In genomic region chr5:178307266-178308045, GRCh38 we compare ENCODE assay signal across 25 cellular contexts.
DNase-seq lines count a peak whose midpoint lies in the region; ATAC-seq, FAIRE-seq and TF ChIP-seq lines count a peak whose summit lies in the region.
"Had no signal": no experiment of that assay in that cellular context is flagged by ENCODE, and none has a peak within 500 bp of the region (broad histone marks: within the 10 kb centered on the region; RNA-seq: fewer than 3 reads in every experiment).

No MANE protein-coding gene starts in this region.

- TF ChIP-seq CTCF in GM23338 (conservative IDR thresholded peaks at IDR 0.05; ENCODE audit: low read depth in 2 of 2) (no peak), astrocyte (IDR thresholded peaks at IDR 0.05; ENCODE audit: insufficient read depth, low read depth, low read length) (no peak), spleen (IDR thresholded peaks at IDR 0.05 in 8 of 11, conservative IDR thresholded peaks at IDR 0.05 in 3 of 11) (no peak)

- no peak overlapping the region for H2BK120ac ChIP-seq in mesendoderm (ENCODE audit: low read depth, low read length)

- H4K5ac ChIP-seq in mesendoderm (ENCODE audit: low read length) = no peak overlapping the region

- H2BK5ac ChIP-seq in mesendoderm (ENCODE audit: low read length) = no peak overlapping the region

- H3K23ac ChIP-seq in mesendoderm (ENCODE audit: low read length) = no peak overlapping the region

- no peak overlapping the region for H2AK5ac ChIP-seq in mesendoderm (ENCODE audit: low read length)

- no peak overlapping the region for H3K4me3 ChIP-seq in GM23338
- H3K4me3 ChIP-seq in astrocyte (ENCODE audit: insufficient read depth, low read depth, low read length) = no peak overlapping the region
- no peak overlapping the region for H3K4me3 ChIP-seq in mesendoderm (ENCODE audit: low read length)
- no peak overlapping the region for H3K4me3 ChIP-seq in spleen
- H3K4me3 ChIP-seq: GM12878, skin epidermis, thoracic aorta had no signal

- H2BK15ac ChIP-seq in mesendoderm (replicated peaks; ENCODE audit: low read depth) = no peak overlapping the region

- H3K4ac ChIP-seq in mesendoderm (ENCODE audit: low read depth, low read length) = no peak overlapping the region

- no peak overlapping the region for H3K18ac ChIP-seq in mesendoderm (ENCODE audit: low read length)

- intact Hi-C loops in spleen (cut with DNase I; ENCODE audit: low total_unique reads) = no loop called here

- WGBS in mesendoderm (ENCODE audit: extremely low coverage, insufficient coverage, low lambda C conversion rate) = no CpG with 5 or more reads among the region's 30 CpGs
- 81 to 84% (median 81%) methylated on average over 30 of the region's 30 CpGs for WGBS in spleen, 5 donors

- peak overlapping the region; percentile 11 for H3K56ac ChIP-seq in mesendoderm (ENCODE audit: low read length)

- H3K27ac Mint-ChIP-seq in GM23338 = peak overlapping the region; percentile 9; the same call in 1 of the 2 replicates
- peak overlapping the region; percentile 81 for H3K27ac Mint-ChIP-seq in astrocyte (ENCODE audit: unreplicated experiment)
- H3K27ac Mint-ChIP-seq: activated CD8-positive, alpha-beta memory T cell treated with anti-CD3 and anti-CD28 coated beads, Interleukin-2, amount 10 ng/mL, durations not matched to agents 7 days and 5 days; activated naive CD8-positive, alpha-beta T cell treated with anti-CD3 and anti-CD28 coated beads, Interleukin-2, amount 10 ng/mL, durations not matched to agents 7 days and 5 days; activated T-helper 1 cell treated with anti-CD3 and anti-CD28 coated beads, Interleukin-12 subunit alpha, Interleukin-12 subunit beta, Interleukin-2, Interleukin-4 antibody, amounts not matched to agents 30 ng/mL and 10 ng/mL and 1 ng/mL, durations not matched to agents 14 hours and 24 hours and 36 hours; HFFc6; naive thymus-derived CD4-positive, alpha-beta T cell; stimulated activated naive B cell treated with anti-CD40 and anti-IgM and Interleukin-4, amounts not matched to agents 10 μg/mL and 1 μg/mL and 100 μg/mL, for 72 hours; T-cell had no signal

- H3K4me3 Mint-ChIP-seq in GM23338 (no peak overlapping the region), astrocyte (ENCODE audit: unreplicated experiment) (no peak overlapping the region)
- H3K4me3 Mint-ChIP-seq: activated CD8-positive, alpha-beta memory T cell treated with anti-CD3 and anti-CD28 coated beads, Interleukin-2, amount 10 ng/mL, durations not matched to agents 7 days and 5 days; activated naive CD8-positive, alpha-beta T cell treated with anti-CD3 and anti-CD28 coated beads, Interleukin-2, amount 10 ng/mL, durations not matched to agents 7 days and 5 days; activated T-helper 1 cell treated with anti-CD3 and anti-CD28 coated beads, Interleukin-12 subunit alpha, Interleukin-12 subunit beta, Interleukin-2, Interleukin-4 antibody, amounts not matched to agents 30 ng/mL and 10 ng/mL and 1 ng/mL, durations not matched to agents 14 hours and 24 hours and 36 hours; HFFc6; naive thymus-derived CD4-positive, alpha-beta T cell; stimulated activated naive B cell treated with anti-CD40 and anti-IgM and Interleukin-4, amounts not matched to agents 10 μg/mL and 1 μg/mL and 100 μg/mL, for 72 hours; T-cell had no signal

- FAIRE-seq in astrocyte (lab: Jason Lieb, UNC) = no peak
- FAIRE-seq: GM12878, TTC549 had no signal

- no peak overlapping the region for H4K8ac ChIP-seq in mesendoderm (ENCODE audit: low read depth, low read length)

- H3K36me3 ChIP-seq in GM23338 (ENCODE audit: insufficient read depth) (no peaks in the 10 kb centered on the region), astrocyte (ENCODE audit: insufficient read depth, low read length) (no peaks in the 10 kb centered on the region), mesendoderm (ENCODE audit: control insufficient read depth, insufficient read depth, low read length) (no peaks in the 10 kb centered on the region), spleen (no peaks in the 10 kb centered on the region)
- H3K36me3 ChIP-seq: thoracic aorta had no signal

- no peaks in the 10 kb centered on the region for H3K9me3 ChIP-seq in astrocyte (ENCODE audit: insufficient read depth, low read depth, low read length)
- H3K9me3 ChIP-seq in spleen = no peaks in the 10 kb centered on the region
- H3K9me3 ChIP-seq: thoracic aorta had no signal

- H4K20me1 ChIP-seq in GM23338 (replicated peaks; ENCODE audit: insufficient read depth) (no peaks in the 10 kb centered on the region), astrocyte (ENCODE audit: insufficient read depth, low read length) (no peaks in the 10 kb centered on the region)

- no peak overlapping the region for H3K4me2 ChIP-seq in GM23338
- H3K4me2 ChIP-seq in astrocyte (ENCODE audit: low read length) = no peak overlapping the region
- no peak overlapping the region for H3K4me2 ChIP-seq in mesendoderm (ENCODE audit: low read length)

- H3K27me3 Mint-ChIP-seq in GM23338 (ENCODE audit: insufficient read depth, low read depth, poor library complexity) = peaks cover 13% of the 10 kb centered on the region
- H3K27me3 Mint-ChIP-seq in astrocyte (ENCODE audit: low read depth, unreplicated experiment) = peaks cover 50% of the 10 kb centered on the region
- H3K27me3 Mint-ChIP-seq: activated CD8-positive, alpha-beta memory T cell treated with anti-CD3 and anti-CD28 coated beads, Interleukin-2, amount 10 ng/mL, durations not matched to agents 7 days and 5 days; activated naive CD8-positive, alpha-beta T cell treated with anti-CD3 and anti-CD28 coated beads, Interleukin-2, amount 10 ng/mL, durations not matched to agents 7 days and 5 days had no signal

- H3K27me3 ChIP-seq in GM23338 (ENCODE audit: insufficient read depth) = no peaks in the 10 kb centered on the region
- no peaks in the 10 kb centered on the region for H3K27me3 ChIP-seq in astrocyte (ENCODE audit: insufficient read depth, low read length)
- no peaks in the 10 kb centered on the region for H3K27me3 ChIP-seq in mesendoderm (ENCODE audit: insufficient read depth, low read length, poor library complexity)
- no peaks in the 10 kb centered on the region for H3K27me3 ChIP-seq in spleen (replicated peaks in 1 of 7)

- no peaks in the 10 kb centered on the region for H3K4me1 ChIP-seq in GM23338 (ENCODE audit: insufficient read depth)
- H3K4me1 ChIP-seq in astrocyte (ENCODE audit: insufficient read depth, low read length) = no peaks in the 10 kb centered on the region
- peaks cover 3% of the 10 kb centered on the region for H3K4me1 ChIP-seq in mesendoderm (ENCODE audit: control insufficient read depth, low read depth, low read length)
- H3K4me1 ChIP-seq in spleen = peaks cover 0 to 5% (median 0%) of the 10 kb centered on the region in 6 donors

- no peak for TF ChIP-seq POLR2A in spleen (IDR thresholded peaks at IDR 0.05)

- H3K27ac ChIP-seq in GM23338 (ENCODE audit: low read depth) (no peak overlapping the region), astrocyte (ENCODE audit: low read depth, low read length) (no peak overlapping the region), mesendoderm (ENCODE audit: low read depth, low read length) (no peak overlapping the region), spleen (no peak overlapping the region)
- H3K27ac ChIP-seq: skin epidermis, thoracic aorta had no signal

- H3K9ac ChIP-seq in astrocyte (ENCODE audit: low read length) = no peak overlapping the region
- no peak overlapping the region for H3K9ac ChIP-seq in mesendoderm (ENCODE audit: low read length)

- H2AFZ ChIP-seq in GM23338 (no peak overlapping the region), astrocyte (ENCODE audit: low read depth, low read length) (no peak overlapping the region)

- no peak for ATAC-seq in GM23338
- ATAC-seq: activated CD8-positive, alpha-beta memory T cell treated with anti-CD3 and anti-CD28 coated beads, Interleukin-2, amount 10 ng/mL, durations not matched to agents 7 days and 5 days; GM12878; naive thymus-derived CD4-positive, alpha-beta T cell; stimulated activated naive B cell treated with anti-CD40 and anti-IgM and Interleukin-4, amounts not matched to agents 10 μg/mL and 1 μg/mL and 100 μg/mL, for 72 hours; T-cell had no signal

- no peaks in the 10 kb centered on the region for H3K9me2 ChIP-seq in GM23338 (ENCODE audit: insufficient read depth)

- DNase-seq in GM23338 (ENCODE audit: low spot score) (no peak), astrocyte (ENCODE audit: low read depth) (no peak), mesendoderm (no peak), spleen (peak; percentile 49), hepatic stellate cell (ENCODE audit: low spot score) (no peak), HUDEP-2 (lab: John Stamatoyannopoulos, UW; ENCODE audit: unreplicated experiment in 76 of 76) (no peak)
- DNase-seq in activated CD4-positive, alpha-beta T cell treated with anti-CD3 and anti-CD28 coated beads, Interleukin-2, amount 50 U/mL, for 4 hours = no peak
- DNase-seq: activated CD8-positive, alpha-beta memory T cell treated with anti-CD3 and anti-CD28 coated beads, Interleukin-2, amount 10 ng/mL, durations not matched to agents 7 days and 5 days; activated naive CD8-positive, alpha-beta T cell treated with anti-CD3 and anti-CD28 coated beads, Interleukin-2, amount 10 ng/mL, durations not matched to agents 7 days and 5 days; DND-41; HFFc6; mesenchymal stem cell; naive thymus-derived CD4-positive, alpha-beta T cell; NCI-H1092; NCI-H2029; NCI-H226; SIG-M5; stimulated activated CD4-positive, alpha-beta T cell treated with anti-CD3 and anti-CD28 coated beads, Interleukin-2, amount 100 ng/mL, for 24 hours; stimulated activated naive B cell treated with anti-CD40 and anti-IgM and Interleukin-4, amounts not matched to agents 10 μg/mL and 1 μg/mL and 100 μg/mL, for 72 hours; T-cell had no signal

- H3K36me3 Mint-ChIP-seq in GM23338 (ENCODE audit: low read depth) (0 out of 3 replicates have a peak, but pooled peaks cover 2% of the 10 kb centered on the region), astrocyte (ENCODE audit: low read depth, unreplicated experiment) (peaks cover 4% of the 10 kb centered on the region)
- H3K36me3 Mint-ChIP-seq: activated CD8-positive, alpha-beta memory T cell treated with anti-CD3 and anti-CD28 coated beads, Interleukin-2, amount 10 ng/mL, durations not matched to agents 7 days and 5 days; activated naive CD8-positive, alpha-beta T cell treated with anti-CD3 and anti-CD28 coated beads, Interleukin-2, amount 10 ng/mL, durations not matched to agents 7 days and 5 days; naive thymus-derived CD4-positive, alpha-beta T cell; stimulated activated naive B cell treated with anti-CD40 and anti-IgM and Interleukin-4, amounts not matched to agents 10 μg/mL and 1 μg/mL and 100 μg/mL, for 72 hours; T-cell had no signal

- H3K79me2 ChIP-seq in GM23338 (replicated peaks; ENCODE audit: insufficient read depth) = no peaks in the 10 kb centered on the region
- no peaks in the 10 kb centered on the region for H3K79me2 ChIP-seq in astrocyte (ENCODE audit: insufficient read depth, low read length)
- no peaks in the 10 kb centered on the region for H3K79me2 ChIP-seq in mesendoderm (ENCODE audit: control insufficient read depth, insufficient read depth, low read length)

- H3K4me1 Mint-ChIP-seq in GM23338 = peaks cover 18% of the 10 kb centered on the region
- peaks cover 6% of the 10 kb centered on the region for H3K4me1 Mint-ChIP-seq in astrocyte (ENCODE audit: low read depth, unreplicated experiment)
- H3K4me1 Mint-ChIP-seq: activated CD8-positive, alpha-beta memory T cell treated with anti-CD3 and anti-CD28 coated beads, Interleukin-2, amount 10 ng/mL, durations not matched to agents 7 days and 5 days; naive thymus-derived CD4-positive, alpha-beta T cell; stimulated activated naive B cell treated with anti-CD40 and anti-IgM and Interleukin-4, amounts not matched to agents 10 μg/mL and 1 μg/mL and 100 μg/mL, for 72 hours; T-cell had no signal

- H3K9me3 Mint-ChIP-seq in GM23338 (no peaks in the 10 kb centered on the region), astrocyte (ENCODE audit: unreplicated experiment) (peaks cover 3% of the 10 kb centered on the region)
- H3K9me3 Mint-ChIP-seq: activated naive CD8-positive, alpha-beta T cell treated with anti-CD3 and anti-CD28 coated beads, Interleukin-2, amount 10 ng/mL, durations not matched to agents 7 days and 5 days; activated T-helper 1 cell treated with anti-CD3 and anti-CD28 coated beads, Interleukin-12 subunit alpha, Interleukin-12 subunit beta, Interleukin-2, Interleukin-4 antibody, amounts not matched to agents 30 ng/mL and 10 ng/mL and 1 ng/mL, durations not matched to agents 14 hours and 24 hours and 36 hours; stimulated activated naive B cell treated with anti-CD40 and anti-IgM and Interleukin-4, amounts not matched to agents 10 μg/mL and 1 μg/mL and 100 μg/mL, for 72 hours; T-cell had no signal

- no peaks in the 10 kb centered on the region for H3K79me1 ChIP-seq in mesendoderm (ENCODE audit: low read length)

- H3F3A ChIP-seq in GM23338 (replicated peaks; ENCODE audit: low read depth) = no peaks in the 10 kb centered on the region
